Comparison of ENCODE assay signal across 8 cellular contexts in the genomic region with DNA sequence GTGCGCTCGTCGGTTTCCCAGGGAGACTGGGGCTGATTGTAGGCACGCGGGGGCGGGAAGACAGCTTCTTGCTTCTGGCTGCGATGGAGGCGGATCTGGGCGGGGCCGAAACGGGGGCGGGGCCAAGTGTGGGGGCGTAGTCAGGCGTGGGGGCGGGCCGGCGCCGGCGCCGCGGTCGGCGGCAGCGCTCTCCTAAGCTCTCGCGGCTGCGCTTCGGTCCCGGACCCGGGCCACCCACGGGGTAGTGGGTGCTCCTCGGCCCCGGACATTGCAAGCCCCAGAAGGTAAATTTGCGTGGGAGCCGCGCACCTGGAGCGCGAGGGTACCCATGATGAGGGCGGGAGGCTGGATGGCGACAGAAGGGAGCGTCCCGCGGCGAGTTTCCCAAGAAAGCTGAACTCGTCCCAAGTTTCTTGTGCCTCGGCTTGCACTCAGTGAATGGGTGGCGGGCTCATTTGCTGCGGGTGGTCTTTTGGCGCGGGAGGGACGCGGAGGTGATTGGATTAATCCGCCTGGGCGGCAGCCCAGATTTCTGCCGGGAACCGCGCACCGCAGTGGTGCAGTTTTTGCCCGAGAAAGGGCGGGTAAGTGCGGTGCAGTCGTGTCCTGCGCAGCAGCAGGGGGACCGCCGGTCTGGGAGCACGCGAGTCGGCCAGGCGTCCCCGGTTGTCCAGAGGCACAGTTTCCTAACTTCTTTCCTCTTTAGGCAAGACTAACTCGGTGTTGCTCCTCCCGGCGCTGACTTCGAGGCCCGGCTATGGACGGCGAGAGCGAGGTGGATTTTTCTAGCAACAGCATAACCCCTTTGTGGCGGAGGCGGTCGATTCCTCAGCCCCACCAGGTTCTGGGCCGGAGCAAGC. TPM values are rescaled to one million over a fixed set of nuclear protein-coding genes. Genes with fewer than 3 reads are reported as not detected.
DNase-seq lines count a peak whose midpoint lies in the region; ATAC-seq and TF ChIP-seq lines count a peak whose summit lies in the region.

A gene with protein sequence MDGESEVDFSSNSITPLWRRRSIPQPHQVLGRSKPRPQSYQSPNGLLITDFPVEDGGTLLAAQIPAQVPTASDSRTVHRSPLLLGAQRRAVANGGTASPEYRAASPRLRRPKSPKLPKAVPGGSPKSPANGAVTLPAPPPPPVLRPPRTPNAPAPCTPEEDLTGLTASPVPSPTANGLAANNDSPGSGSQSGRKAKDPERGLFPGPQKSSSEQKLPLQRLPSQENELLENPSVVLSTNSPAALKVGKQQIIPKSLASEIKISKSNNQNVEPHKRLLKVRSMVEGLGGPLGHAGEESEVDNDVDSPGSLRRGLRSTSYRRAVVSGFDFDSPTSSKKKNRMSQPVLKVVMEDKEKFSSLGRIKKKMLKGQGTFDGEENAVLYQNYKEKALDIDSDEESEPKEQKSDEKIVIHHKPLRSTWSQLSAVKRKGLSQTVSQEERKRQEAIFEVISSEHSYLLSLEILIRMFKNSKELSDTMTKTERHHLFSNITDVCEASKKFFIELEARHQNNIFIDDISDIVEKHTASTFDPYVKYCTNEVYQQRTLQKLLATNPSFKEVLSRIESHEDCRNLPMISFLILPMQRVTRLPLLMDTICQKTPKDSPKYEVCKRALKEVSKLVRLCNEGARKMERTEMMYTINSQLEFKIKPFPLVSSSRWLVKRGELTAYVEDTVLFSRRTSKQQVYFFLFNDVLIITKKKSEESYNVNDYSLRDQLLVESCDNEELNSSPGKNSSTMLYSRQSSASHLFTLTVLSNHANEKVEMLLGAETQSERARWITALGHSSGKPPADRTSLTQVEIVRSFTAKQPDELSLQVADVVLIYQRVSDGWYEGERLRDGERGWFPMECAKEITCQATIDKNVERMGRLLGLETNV (plus strand): TSS at position 155 of the 860 bp plus-strand sequence. CDS start 603 bp downstream, at position 758.

- WGBS in endodermal cell (ENCODE audit: insufficient coverage in 1 of 2, insufficient read length in 1 of 2), 2 experiments, result 0% methylated on average over 33 to 82 of the region's 82 CpGs

- no peak within 1 kb of the TSS for H3K27ac Mint-ChIP-seq in activated CD8-positive, alpha-beta memory T cell treated with anti-CD3 and anti-CD28 coated beads, Interleukin-2, amount 10 ng/mL, durations not matched to agents 7 days and 5 days
- peak within 1 kb of the TSS; percentile 75 for H3K27ac Mint-ChIP-seq in endodermal cell
- H3K27ac Mint-ChIP-seq in mesothelial cell of epicardium, result peak within 1 kb of the TSS; percentile 76

- H3K9me3 ChIP-seq in endodermal cell (ENCODE audit: control insufficient read depth, low read length), result no peaks in the 10 kb centered on the region

- H3K9ac ChIP-seq in endodermal cell (ENCODE audit: extremely low read depth, low read length, poor library complexity, severe bottlenecking), result peak within 1 kb of the TSS; percentile 65

- H3K27ac ChIP-seq in endodermal cell (ENCODE audit: low read depth, low read length), result no peak within 1 kb of the TSS

- peaks cover 79% of the 10 kb centered on the region for H3K27me3 Mint-ChIP-seq in activated CD8-positive, alpha-beta memory T cell treated with anti-CD3 and anti-CD28 coated beads, Interleukin-2, amount 10 ng/mL, durations not matched to agents 7 days and 5 days
- H3K27me3 Mint-ChIP-seq in endodermal cell (ENCODE audit: insufficient read depth) (peaks cover 42% of the 10 kb centered on the region), mesothelial cell of epicardium (ENCODE audit: low read depth) (peaks cover 12% of the 10 kb centered on the region)

- peaks cover 18% of the 10 kb centered on the region for H3K4me1 Mint-ChIP-seq in activated CD8-positive, alpha-beta memory T cell treated with anti-CD3 and anti-CD28 coated beads, Interleukin-2, amount 10 ng/mL, durations not matched to agents 7 days and 5 days
- H3K4me1 Mint-ChIP-seq in endodermal cell (peaks cover 13% of the 10 kb centered on the region), mesothelial cell of epicardium (peaks cover 35% of the 10 kb centered on the region)

- DNase-seq in NCI-H2081 (lab: John Stamatoyannopoulos, UW) (peak; percentile 86 to 90), NCI-H2081 treated with DMSO at 0.1 percent for 48 hours (lab: John Stamatoyannopoulos, UW) (no peak), NCI-H526 treated with DMSO at 0.1 percent for 48 hours (lab: John Stamatoyannopoulos, UW) (peak; percentile 88), endodermal cell (peak; percentile 97), mesothelial cell of epicardium (ENCODE audit: low spot score in 2 of 2, unreplicated experiment in 2 of 2) (peak; percentile 80 to 90)
- peak; percentile 87 for DNase-seq in activated CD8-positive, alpha-beta memory T cell treated with anti-CD3 and anti-CD28 coated beads, Interleukin-2, amount 10 ng/mL, durations not matched to agents 7 days and 5 days
- DNase-seq in stimulated activated CD8-positive, alpha-beta memory T cell treated with anti-CD3 and anti-CD28 coated beads, Interleukin-15, amount 100 ng/mL, for 4 hours (ENCODE audit: low read depth in 2 of 2), result peak; percentile 43 to 64

- peak within 1 kb of the TSS; percentile 79 for H3K4me3 ChIP-seq in endodermal cell (ENCODE audit: low read length)

- no peaks in the 10 kb centered on the region for H3K36me3 ChIP-seq in endodermal cell (ENCODE audit: control insufficient read depth, insufficient read depth, low read length)

- CTCF ChIA-PET in activated CD8-positive, alpha-beta memory T cell treated with anti-CD3 and anti-CD28 coated beads, Interleukin-2, amount 10 ng/mL, durations not matched to agents 7 days and 5 days (lab: Charles Lee), result interaction anchor here (0.9 kb wide), 1 partner anchor 132 kb away, joined by 3 read pairs; no protein-coding TSS in a partner anchor

- ATAC-seq in HG03135 (IDR thresholded peaks at IDR 0.05; ENCODE audit: unreplicated experiment), result peak; percentile 57
- ATAC-seq in activated CD8-positive, alpha-beta memory T cell treated with anti-CD3 and anti-CD28 coated beads, Interleukin-2, amount 10 ng/mL, durations not matched to agents 7 days and 5 days, result peak; percentile 95

- peak within 1 kb of the TSS; percentile 70 for H3K4me3 Mint-ChIP-seq in activated CD8-positive, alpha-beta memory T cell treated with anti-CD3 and anti-CD28 coated beads, Interleukin-2, amount 10 ng/mL, durations not matched to agents 7 days and 5 days
- peak within 1 kb of the TSS; percentile 80 for H3K4me3 Mint-ChIP-seq in endodermal cell
- peak within 1 kb of the TSS; percentile 88 for H3K4me3 Mint-ChIP-seq in mesothelial cell of epicardium

- TF ChIP-seq CTCF in endodermal cell (conservative IDR thresholded peaks at IDR 0.05) (no peak), mesothelial cell of epicardium (IDR thresholded peaks at IDR 0.05; ENCODE audit: unreplicated experiment) (no peak)

- H3K36me3 Mint-ChIP-seq in activated CD8-positive, alpha-beta memory T cell treated with anti-CD3 and anti-CD28 coated beads, Interleukin-2, amount 10 ng/mL, durations not matched to agents 7 days and 5 days, result no peaks in the 10 kb centered on the region
- H3K36me3 Mint-ChIP-seq in endodermal cell (ENCODE audit: low read depth) (no peaks in the 10 kb centered on the region), mesothelial cell of epicardium (no peaks in the 10 kb centered on the region)

- peaks cover 42% of the 10 kb centered on the region for H3K27me3 ChIP-seq in endodermal cell (ENCODE audit: control insufficient read depth, insufficient read depth, low read length, poor library complexity, severe bottlenecking)

- H3K9me3 Mint-ChIP-seq in activated CD8-positive, alpha-beta memory T cell treated with anti-CD3 and anti-CD28 coated beads, Interleukin-2, amount 10 ng/mL, durations not matched to agents 7 days and 5 days (ENCODE audit: low read depth), result no peaks in the 10 kb centered on the region
- H3K9me3 Mint-ChIP-seq in endodermal cell, result no peaks in the 10 kb centered on the region
- no peaks in the 10 kb centered on the region for H3K9me3 Mint-ChIP-seq in mesothelial cell of epicardium

- H3K4me1 ChIP-seq in endodermal cell (ENCODE audit: control insufficient read depth, insufficient read depth, low read length), result no peaks in the 10 kb centered on the region

RNA-seq across cellular contexts. Expression of the gene that starts here (rescaled TPM):
- total RNA-seq in activated CD8-positive, alpha-beta memory T cell treated with anti-CD3 and anti-CD28 coated beads, Interleukin-2, amount 10 ng/mL, durations not matched to agents 7 days and 5 days, result under 1 TPM; 0.09 to 0.23 TPM
- total RNA-seq in endodermal cell (10 to 100 TPM; 10.1 to 12.4 TPM), mesothelial cell of epicardium (6.2 to 6.6 TPM (median 6.6 TPM) in 3 replicates)
- 12.0 TPM for polyA plus RNA-seq in endodermal cell (2013, experiment 1 of 2)
- polyA plus RNA-seq in endodermal cell (2013, experiment 2 of 2), result 10.0 TPM

Comparison
In these comparisons a context has a peak if more than half of its experiments do, and no peak if none do; other contexts are left out.
1. Peak in DNase-seq and ATAC-seq in activated CD8-positive, alpha-beta memory T cell treated with anti-CD3 and anti-CD28 coated beads, Interleukin-2, amount 10 ng/mL, durations not matched to agents 7 days and 5 days; RNA of the gene not detected or under 1 TPM.